Comparison of ENCODE assay signal across 9 cellular contexts in genomic region chr12:104218935-104219334, GRCh38. TPM values are rescaled to one million over a fixed set of nuclear protein-coding genes. Genes with fewer than 3 reads are reported as not detected.
DNase-seq lines count a peak whose midpoint lies in the region; ATAC-seq and TF ChIP-seq lines count a peak whose summit lies in the region.
"Had no signal": no experiment of that assay in that cellular context is flagged by ENCODE, and none has a peak within 500 bp of the region (broad histone marks: within the 10 kb centered on the region; RNA-seq: fewer than 3 reads in every experiment).

No MANE protein-coding gene starts in this region.

- peak overlapping the region; percentile 92 for H3K27ac Mint-ChIP-seq in stimulated activated naive CD8-positive, alpha-beta T cell treated with anti-CD3 and anti-CD28 coated beads, Interleukin-15, Interleukin-2, amounts not matched to agents 100 ng/mL and 50 ng/mL, for 24 hours
- H3K27ac Mint-ChIP-seq in mesothelial cell of epicardium = peak overlapping the region; percentile 92

- peaks cover 0 to 6% of the 10 kb centered on the region in 2 donors for H3K4me1 ChIP-seq in breast epithelium

- no peaks in the 10 kb centered on the region for H3K27me3 ChIP-seq in breast epithelium

- no peaks in the 10 kb centered on the region for H3K9me3 ChIP-seq in breast epithelium

- H3K9me3 Mint-ChIP-seq in stimulated activated naive CD8-positive, alpha-beta T cell treated with anti-CD3 and anti-CD28 coated beads, Interleukin-15, Interleukin-2, amounts not matched to agents 100 ng/mL and 50 ng/mL, for 24 hours = no peaks in the 10 kb centered on the region
- peaks cover 3% of the 10 kb centered on the region for H3K9me3 Mint-ChIP-seq in mesothelial cell of epicardium

- peak overlapping the region; percentile 71 to 88 for H3K27ac ChIP-seq in breast epithelium

- TF ChIP-seq CTCF in breast epithelium (IDR thresholded peaks at IDR 0.05) (no peak), mesothelial cell of epicardium (IDR thresholded peaks at IDR 0.05; ENCODE audit: unreplicated experiment) (no peak)

- no peaks in the 10 kb centered on the region for H3K36me3 Mint-ChIP-seq in stimulated activated naive CD8-positive, alpha-beta T cell treated with anti-CD3 and anti-CD28 coated beads, Interleukin-15, Interleukin-2, amounts not matched to agents 100 ng/mL and 50 ng/mL, for 24 hours (ENCODE audit: low read depth)
- H3K36me3 Mint-ChIP-seq in mesothelial cell of epicardium = peaks cover 4% of the 10 kb centered on the region

- no peak overlapping the region for H3K4me3 ChIP-seq in breast epithelium

- H3K27me3 Mint-ChIP-seq in stimulated activated naive CD8-positive, alpha-beta T cell treated with anti-CD3 and anti-CD28 coated beads, Interleukin-15, Interleukin-2, amounts not matched to agents 100 ng/mL and 50 ng/mL, for 24 hours = peaks cover 11% of the 10 kb centered on the region
- no peaks in the 10 kb centered on the region for H3K27me3 Mint-ChIP-seq in mesothelial cell of epicardium (ENCODE audit: low read depth)

- H3K4me1 Mint-ChIP-seq in stimulated activated naive CD8-positive, alpha-beta T cell treated with anti-CD3 and anti-CD28 coated beads, Interleukin-15, Interleukin-2, amounts not matched to agents 100 ng/mL and 50 ng/mL, for 24 hours (ENCODE audit: low read depth) = peaks cover 59% of the 10 kb centered on the region
- H3K4me1 Mint-ChIP-seq in mesothelial cell of epicardium = peaks cover 44% of the 10 kb centered on the region

- intact Hi-C loops in breast epithelium (cut with DNase I; ENCODE audit: low total_unique reads) = no loop called here

- no peak overlapping the region for H3K4me3 Mint-ChIP-seq in stimulated activated naive CD8-positive, alpha-beta T cell treated with anti-CD3 and anti-CD28 coated beads, Interleukin-15, Interleukin-2, amounts not matched to agents 100 ng/mL and 50 ng/mL, for 24 hours
- H3K4me3 Mint-ChIP-seq in mesothelial cell of epicardium = no peak overlapping the region

- TF ChIP-seq POLR2A in breast epithelium (IDR thresholded peaks at IDR 0.05) = no peak

- no peak for DNase-seq in stimulated activated naive CD8-positive, alpha-beta T cell treated with anti-CD3 and anti-CD28 coated beads, Interleukin-15, Interleukin-2, amounts not matched to agents 100 U/mL and 50 U/mL, for 24 hours
- DNase-seq in breast epithelium (ENCODE audit: low spot score in 2 of 2) (no peak), mesothelial cell of epicardium (ENCODE audit: low spot score in 2 of 2, unreplicated experiment in 2 of 2) (no peak), OCI-M1 (lab: John Stamatoyannopoulos, UW) (no peak), NCI-H1436 (lab: John Stamatoyannopoulos, UW) (no peak), RPMI8226 (no peak), NCI-H748 (lab: John Stamatoyannopoulos, UW; ENCODE audit: unreplicated experiment) (no peak)
- DNase-seq: DND-41 had no signal

- ATAC-seq in stimulated activated naive CD8-positive, alpha-beta T cell treated with anti-CD3 and anti-CD28 coated beads, Interleukin-15, Interleukin-2, amounts not matched to agents 100 U/mL and 50 U/mL, for 24 hours = no peak

- no peaks in the 10 kb centered on the region for H3K36me3 ChIP-seq in breast epithelium

RNA-seq across cellular contexts. Expression of gene TXNRD1, which starts 3.4 kb away (rescaled TPM):
- total RNA-seq in breast epithelium (100 to 1,000 TPM in 2 of 3 donors, 10 to 100 TPM in 1; 60.2 to 137 (median 103) TPM), mesothelial cell of epicardium (74.7 to 84.6 TPM (median 76.1 TPM) in 3 replicates)
